22 cellular contexts compared by ENCODE assay signal in genomic region chr4:101197350-101197749, GRCh38.
"Had no signal": no experiment of that assay in that cellular context is flagged by ENCODE, and none has a peak within 500 bp of the region (broad histone marks: within the 10 kb centered on the region; RNA-seq: fewer than 3 reads in every experiment).

No MANE protein-coding gene starts in this region.

- DNase-seq: activated B cell treated with CpG ODN at 0.5 μM for 24 hours; activated CD4-positive, alpha-beta T cell treated with anti-CD3 and anti-CD28 coated beads for 4 hours; activated CD8-positive, alpha-beta T cell treated with anti-CD3 and anti-CD28 coated beads for 36 hours; activated naive CD4-positive, alpha-beta T cell treated with anti-CD3 and anti-CD28 coated beads for 36 hours; activated T-cell treated with anti-CD3 and anti-CD28 coated beads, Interleukin-2, amount 50 U/mL, for 1 hour; anterior cingulate cortex; brain microvascular endothelial cell; central memory CD4-positive, alpha-beta T cell; endodermal cell; foreskin fibroblast; left colon; posterior cingulate gyrus; stimulated activated CD4-positive, alpha-beta T cell treated with anti-CD3 and anti-CD28 coated beads, Interleukin-1b, Interleukin-23, amount 100 ng/mL, for 48 hours; stimulated activated CD8-positive, alpha-beta memory T cell treated with anti-CD3 and anti-CD28 coated beads, Interleukin-4, amount 100 ng/mL, for 48 hours; stimulated activated naive CD4-positive, alpha-beta T cell treated with Interleukin-2 at 50 U/mL for 16 hours; uterus had no signal

- H3K4me3 Mint-ChIP-seq: activated CD8-positive, alpha-beta T cell treated with anti-CD3 and anti-CD28 coated beads for 36 hours; activated naive CD4-positive, alpha-beta T cell treated with anti-CD3 and anti-CD28 coated beads for 36 hours; endodermal cell; mesothelial cell of epicardium; nephron had no signal

- H3K9me3 ChIP-seq: tibial nerve, uterus had no signal

- H3K4me3 ChIP-seq: lung, tibial nerve, uterus had no signal

- H3K27ac Mint-ChIP-seq: activated CD8-positive, alpha-beta T cell treated with anti-CD3 and anti-CD28 coated beads for 36 hours; activated naive CD4-positive, alpha-beta T cell treated with anti-CD3 and anti-CD28 coated beads for 36 hours; activated T-helper 2 cell treated with anti-CD3 and anti-CD28 coated beads, Interferon-gamma antibody, Interleukin-2, Interleukin-4, amounts not matched to agents 10 μg/mL and 5 μg/mL and 100 μg/mL, durations not matched to agents 14 hours and 24 hours and 36 hours; endodermal cell; mesothelial cell of epicardium had no signal

- ATAC-seq: activated CD8-positive, alpha-beta T cell treated with anti-CD3 and anti-CD28 coated beads for 36 hours; left colon had no signal

- H3K27ac ChIP-seq: brain microvascular endothelial cell, epithelial cell of prostate, tibial nerve, uterus had no signal

- H3K4me1 ChIP-seq: uterus had no signal

- H3K36me3 ChIP-seq: brain microvascular endothelial cell, uterus had no signal

- H3K27me3 ChIP-seq: brain microvascular endothelial cell, tibial nerve, uterus had no signal

- H3K27me3 Mint-ChIP-seq: activated B cell treated with CpG ODN at 0.5 μM for 24 hours; activated CD8-positive, alpha-beta T cell treated with anti-CD3 and anti-CD28 coated beads for 36 hours had no signal
